10 cellular contexts compared by ENCODE assay signal in genomic region chr3:4850928-4851265, GRCh38.
DNase-seq lines count a peak whose midpoint lies in the region; ATAC-seq and TF ChIP-seq lines count a peak whose summit lies in the region.
"Had no signal": no experiment of that assay in that cellular context is flagged by ENCODE, and none has a peak within 500 bp of the region (broad histone marks: within the 10 kb centered on the region; RNA-seq: fewer than 3 reads in every experiment).

No MANE protein-coding gene starts in this region.

- H3K4me1 Mint-ChIP-seq in nephron progenitor cell = peaks cover 32% of the 10 kb centered on the region

- ATAC-seq in GM18873 (IDR thresholded peaks at IDR 0.05; ENCODE audit: low FRiP score, unreplicated experiment) = peak; percentile 33
- peak; percentile 53 for ATAC-seq in GM21723 (IDR thresholded peaks at IDR 0.05; ENCODE audit: unreplicated experiment)
- peak; percentile 47 for ATAC-seq in HG03460 (IDR thresholded peaks at IDR 0.05; ENCODE audit: unreplicated experiment)
- ATAC-seq in mucosa of descending colon = peak; percentile 44
- ATAC-seq: WTC11 had no signal

- peaks cover 4% of the 10 kb centered on the region for H3K36me3 Mint-ChIP-seq in nephron progenitor cell (ENCODE audit: low read depth)
- H3K36me3 Mint-ChIP-seq: WTC11 had no signal

- H3K27ac Mint-ChIP-seq in nephron progenitor cell = no peak overlapping the region
- H3K27ac Mint-ChIP-seq: WTC11 had no signal

- intact Hi-C loops in mucosa of descending colon (cut with DNase I, micrococcal nuclease) = no loop called here

- no peak overlapping the region for H3K4me3 Mint-ChIP-seq in nephron progenitor cell
- H3K4me3 Mint-ChIP-seq: WTC11 had no signal

- no peaks in the 10 kb centered on the region for H3K9me3 ChIP-seq in mucosa of descending colon

- no peaks in the 10 kb centered on the region for H3K27me3 Mint-ChIP-seq in nephron progenitor cell (ENCODE audit: low read depth, poor library complexity)

- no peaks in the 10 kb centered on the region for H3K36me3 ChIP-seq in mucosa of descending colon (ENCODE audit: low read depth)

- DNase-seq in mucosa of descending colon = no peak
- no peak for DNase-seq in nephron progenitor cell
- no peak for DNase-seq in NOMO-1 treated with DMSO at 0.1 percent for 48 hours (lab: John Stamatoyannopoulos, UW; ENCODE audit: unreplicated experiment)
- DNase-seq in NCI-H1417 treated with DMSO at 0.1 percent for 48 hours (lab: John Stamatoyannopoulos, UW) = no peak
- DNase-seq in epidermal melanocyte (ENCODE audit: insufficient read length, low spot score) = no peak
- DNase-seq: posterior cingulate gyrus had no signal

- H3K4me3 ChIP-seq in mucosa of descending colon = no peak overlapping the region

- no peaks in the 10 kb centered on the region for H3K9me3 Mint-ChIP-seq in nephron progenitor cell
- H3K9me3 Mint-ChIP-seq: WTC11 had no signal

- peaks cover 6% of the 10 kb centered on the region for H3K4me1 ChIP-seq in mucosa of descending colon (ENCODE audit: low read depth)

- TF ChIP-seq CTCF in mucosa of descending colon (IDR thresholded peaks at IDR 0.05) = no peak
- TF ChIP-seq CTCF in nephron progenitor cell (IDR thresholded peaks at IDR 0.05) = no peak
